10 cellular contexts compared by ENCODE assay signal in genomic region chr3:188792788-188793187, GRCh38.
DNase-seq lines count a peak whose midpoint lies in the region; ATAC-seq lines count a peak whose summit lies in the region.
"Had no signal": no experiment of that assay in that cellular context is flagged by ENCODE, and none has a peak within 500 bp of the region (broad histone marks: within the 10 kb centered on the region; RNA-seq: fewer than 3 reads in every experiment).

No MANE protein-coding gene starts in this region.

- ATAC-seq in left lobe of liver (peak; percentile 39), GM19467 (IDR thresholded peaks at IDR 0.05; ENCODE audit: unreplicated experiment) (no peak), GM21717 (IDR thresholded peaks at IDR 0.05; ENCODE audit: unreplicated experiment) (no peak)
- ATAC-seq in stimulated activated memory B cell treated with anti-CD40 and anti-IgM and Interleukin-4, amounts not matched to agents 10 μg/mL and 1 μg/mL and 100 μg/mL, for 72 hours, result no peak

- H3K27ac ChIP-seq in caudate nucleus (ENCODE audit: low read depth, low read length), result no peak overlapping the region

- H3K4me3 Mint-ChIP-seq in stimulated activated memory B cell treated with anti-CD40 and anti-IgM and Interleukin-4, amounts not matched to agents 10 μg/mL and 1 μg/mL and 100 μg/mL, for 72 hours, result no peak overlapping the region

- no peaks in the 10 kb centered on the region for H3K9me3 Mint-ChIP-seq in stimulated activated memory B cell treated with anti-CD40 and anti-IgM and Interleukin-4, amounts not matched to agents 10 μg/mL and 1 μg/mL and 100 μg/mL, for 72 hours

- DNase-seq in stimulated activated CD4-positive, alpha-beta T cell treated with anti-CD3 and anti-CD28 coated beads, Interleukin-4, amount 100 ng/mL, for 1 hour, result peak; percentile 9
- no peak for DNase-seq in stimulated activated CD4-positive, alpha-beta T cell treated with anti-CD3 and anti-CD28 coated beads, Interleukin-2, amount 100 ng/mL, for 24 hours
- DNase-seq in caudate nucleus (lab: John Stamatoyannopoulos, UW) (peak in 40 of 61 donors; percentile 1 to 51 (median 16)), left lobe of liver (ENCODE audit: low spot score) (no peak), OCI-M1 (lab: John Stamatoyannopoulos, UW) (no peak)
- DNase-seq: activated gamma-delta T cell treated with Interleukin-2 at 50 U/mL for 16 hours, NCI-H187 had no signal

- H3K36me3 Mint-ChIP-seq in stimulated activated memory B cell treated with anti-CD40 and anti-IgM and Interleukin-4, amounts not matched to agents 10 μg/mL and 1 μg/mL and 100 μg/mL, for 72 hours, result no peaks in the 10 kb centered on the region

- H3K4me1 Mint-ChIP-seq in stimulated activated memory B cell treated with anti-CD40 and anti-IgM and Interleukin-4, amounts not matched to agents 10 μg/mL and 1 μg/mL and 100 μg/mL, for 72 hours, result peaks cover 18% of the 10 kb centered on the region

- no peak overlapping the region for H3K27ac Mint-ChIP-seq in stimulated activated memory B cell treated with anti-CD40 and anti-IgM and Interleukin-4, amounts not matched to agents 10 μg/mL and 1 μg/mL and 100 μg/mL, for 72 hours

- H3K27me3 Mint-ChIP-seq in stimulated activated memory B cell treated with anti-CD40 and anti-IgM and Interleukin-4, amounts not matched to agents 10 μg/mL and 1 μg/mL and 100 μg/mL, for 72 hours, result no peaks in the 10 kb centered on the region

Comparison
In these comparisons a context has a peak if more than half of its experiments do, and no peak if none do; other contexts are left out.
1. DNase-seq: peak in stimulated activated CD4-positive, alpha-beta T cell treated with anti-CD3 and anti-CD28 coated beads, Interleukin-4, amount 100 ng/mL, for 1 hour (single experiment) and caudate nucleus (40 of 61); none in stimulated activated CD4-positive, alpha-beta T cell treated with anti-CD3 and anti-CD28 coated beads, Interleukin-2, amount 100 ng/mL, for 24 hours (0 of 2), left lobe of liver (single experiment) and OCI-M1 (single experiment).